In the genomic region with DNA sequence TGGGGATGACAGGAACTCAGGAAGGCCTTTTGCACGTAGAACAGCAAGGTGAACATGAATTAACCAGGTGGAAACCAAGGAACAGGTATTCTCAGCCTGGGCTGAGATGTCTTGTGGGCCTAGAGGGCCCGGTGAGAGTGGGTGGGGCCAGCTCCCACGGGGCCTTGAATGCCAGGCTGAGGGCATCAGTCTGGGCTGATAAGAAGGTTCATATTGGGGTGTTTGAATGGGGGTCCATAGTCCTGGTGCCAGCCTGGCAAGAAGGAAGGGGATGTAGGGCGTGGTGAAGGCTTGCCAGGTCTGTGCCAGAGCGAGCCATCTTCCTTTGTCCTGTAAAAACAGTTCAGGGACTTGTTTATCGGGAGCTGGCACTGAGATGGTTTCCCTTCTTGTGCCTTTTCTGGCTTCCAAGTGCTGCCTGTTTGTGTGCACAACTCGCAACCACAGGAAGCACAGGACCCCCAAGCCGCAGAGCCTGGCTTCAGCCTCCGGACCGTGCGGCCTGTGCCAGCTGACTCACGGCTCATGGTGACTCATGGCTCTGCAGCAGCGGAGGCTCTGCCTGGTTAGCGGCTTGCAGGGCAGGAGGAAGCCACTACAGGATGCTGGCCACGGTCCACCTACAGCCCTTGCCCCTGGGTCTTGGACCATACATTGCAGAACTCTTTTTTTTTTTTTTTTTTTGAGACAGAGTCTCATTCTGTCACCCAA, we compare ENCODE assay signal across 1 cellular context.
TF ChIP-seq lines count a peak whose summit lies in the region.

No MANE protein-coding gene starts in this region.

TF ChIP-seq in HepG2, 621 proteins besides CTCF, POLR2A, EP300 and RAD21 (continued from another document and continues in another):
- TF ChIP-seq NR2C2 (CRISPR knock-in tag; IDR thresholded peaks at IDR 0.05; ENCODE audit: borderline replicate concordance) (no peak), RFX3 (CRISPR knock-in tag; IDR thresholded peaks at IDR 0.05) (no peak), PCBP1 (IDR thresholded peaks at IDR 0.05; ENCODE audit: borderline replicate concordance, low read depth, low read length) (no peak), TAF15 (IDR thresholded peaks at IDR 0.05; ENCODE audit: low read depth, low read length, poor library complexity, severe bottlenecking) (no peak), PHF8 (CRISPR knock-in tag; IDR thresholded peaks at IDR 0.05) (no peak), SIX1 (CRISPR knock-in tag; IDR thresholded peaks at IDR 0.05; ENCODE audit: borderline replicate concordance) (no peak), ZNF619 (CRISPR knock-in tag; IDR thresholded peaks at IDR 0.05) (no peak), DPF2 (CRISPR knock-in tag; IDR thresholded peaks at IDR 0.05; ENCODE audit: borderline replicate concordance, low read depth) (no peak), ZNF782 (CRISPR knock-in tag; IDR thresholded peaks at IDR 0.05; ENCODE audit: borderline replicate concordance) (no peak), PAF1 (CRISPR knock-in tag; IDR thresholded peaks at IDR 0.05) (no peak), HNRNPK (IDR thresholded peaks at IDR 0.05; ENCODE audit: low read depth, low read length, poor library complexity, severe bottlenecking) (no peak), ZNF552 (CRISPR knock-in tag; IDR thresholded peaks at IDR 0.05; ENCODE audit: borderline replicate concordance) (no peak), ZNF180 (CRISPR knock-in tag; IDR thresholded peaks at IDR 0.05; ENCODE audit: borderline replicate concordance, low read depth) (no peak), ZNF431 (CRISPR knock-in tag; IDR thresholded peaks at IDR 0.05; ENCODE audit: borderline replicate concordance, low read depth) (no peak), ETV5 (CRISPR knock-in tag; IDR thresholded peaks at IDR 0.05; ENCODE audit: borderline replicate concordance) (peak; percentile 61; the same call in 1 of the 2 replicates), JARID2 (CRISPR knock-in tag; IDR thresholded peaks at IDR 0.05; ENCODE audit: insufficient replicate concordance) (no peak), NBN (conservative IDR thresholded peaks at IDR 0.05) (no peak), ZMYM3 (CRISPR knock-in tag; IDR thresholded peaks at IDR 0.05) (no peak), ZNF775 (CRISPR knock-in tag; IDR thresholded peaks at IDR 0.05; ENCODE audit: borderline replicate concordance) (no peak), DMAP1 (CRISPR knock-in tag; IDR thresholded peaks at IDR 0.05) (no peak), NFIC (IDR thresholded peaks at IDR 0.05; ENCODE audit: low read length) (no peak), AGO2 (optimal IDR thresholded peaks at IDR 0.05; ENCODE audit: low read depth, low read length) (no peak), ARHGAP35 (CRISPR knock-in tag; IDR thresholded peaks at IDR 0.05; ENCODE audit: borderline replicate concordance) (no peak)
- TF ChIP-seq, protein P1, sequence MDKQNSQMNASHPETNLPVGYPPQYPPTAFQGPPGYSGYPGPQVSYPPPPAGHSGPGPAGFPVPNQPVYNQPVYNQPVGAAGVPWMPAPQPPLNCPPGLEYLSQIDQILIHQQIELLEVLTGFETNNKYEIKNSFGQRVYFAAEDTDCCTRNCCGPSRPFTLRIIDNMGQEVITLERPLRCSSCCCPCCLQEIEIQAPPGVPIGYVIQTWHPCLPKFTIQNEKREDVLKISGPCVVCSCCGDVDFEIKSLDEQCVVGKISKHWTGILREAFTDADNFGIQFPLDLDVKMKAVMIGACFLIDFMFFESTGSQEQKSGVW (CRISPR knock-in tag; IDR thresholded peaks at IDR 0.05; ENCODE audit: borderline replicate concordance): no peak
- TF ChIP-seq, protein P2, sequence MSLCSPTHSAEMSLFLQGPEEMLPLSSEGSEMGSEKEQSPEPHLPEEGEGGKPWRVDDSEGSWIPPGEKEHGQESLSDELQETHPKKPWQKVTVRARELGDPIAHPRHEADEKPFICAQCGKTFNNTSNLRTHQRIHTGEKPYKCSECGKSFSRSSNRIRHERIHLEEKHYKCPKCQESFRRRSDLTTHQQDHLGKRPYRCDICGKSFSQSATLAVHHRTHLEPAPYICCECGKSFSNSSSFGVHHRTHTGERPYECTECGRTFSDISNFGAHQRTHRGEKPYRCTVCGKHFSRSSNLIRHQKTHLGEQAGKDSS (CRISPR knock-in tag; IDR thresholded peaks at IDR 0.05; ENCODE audit: borderline replicate concordance, low read depth): no peak
- TF ChIP-seq, protein P3, sequence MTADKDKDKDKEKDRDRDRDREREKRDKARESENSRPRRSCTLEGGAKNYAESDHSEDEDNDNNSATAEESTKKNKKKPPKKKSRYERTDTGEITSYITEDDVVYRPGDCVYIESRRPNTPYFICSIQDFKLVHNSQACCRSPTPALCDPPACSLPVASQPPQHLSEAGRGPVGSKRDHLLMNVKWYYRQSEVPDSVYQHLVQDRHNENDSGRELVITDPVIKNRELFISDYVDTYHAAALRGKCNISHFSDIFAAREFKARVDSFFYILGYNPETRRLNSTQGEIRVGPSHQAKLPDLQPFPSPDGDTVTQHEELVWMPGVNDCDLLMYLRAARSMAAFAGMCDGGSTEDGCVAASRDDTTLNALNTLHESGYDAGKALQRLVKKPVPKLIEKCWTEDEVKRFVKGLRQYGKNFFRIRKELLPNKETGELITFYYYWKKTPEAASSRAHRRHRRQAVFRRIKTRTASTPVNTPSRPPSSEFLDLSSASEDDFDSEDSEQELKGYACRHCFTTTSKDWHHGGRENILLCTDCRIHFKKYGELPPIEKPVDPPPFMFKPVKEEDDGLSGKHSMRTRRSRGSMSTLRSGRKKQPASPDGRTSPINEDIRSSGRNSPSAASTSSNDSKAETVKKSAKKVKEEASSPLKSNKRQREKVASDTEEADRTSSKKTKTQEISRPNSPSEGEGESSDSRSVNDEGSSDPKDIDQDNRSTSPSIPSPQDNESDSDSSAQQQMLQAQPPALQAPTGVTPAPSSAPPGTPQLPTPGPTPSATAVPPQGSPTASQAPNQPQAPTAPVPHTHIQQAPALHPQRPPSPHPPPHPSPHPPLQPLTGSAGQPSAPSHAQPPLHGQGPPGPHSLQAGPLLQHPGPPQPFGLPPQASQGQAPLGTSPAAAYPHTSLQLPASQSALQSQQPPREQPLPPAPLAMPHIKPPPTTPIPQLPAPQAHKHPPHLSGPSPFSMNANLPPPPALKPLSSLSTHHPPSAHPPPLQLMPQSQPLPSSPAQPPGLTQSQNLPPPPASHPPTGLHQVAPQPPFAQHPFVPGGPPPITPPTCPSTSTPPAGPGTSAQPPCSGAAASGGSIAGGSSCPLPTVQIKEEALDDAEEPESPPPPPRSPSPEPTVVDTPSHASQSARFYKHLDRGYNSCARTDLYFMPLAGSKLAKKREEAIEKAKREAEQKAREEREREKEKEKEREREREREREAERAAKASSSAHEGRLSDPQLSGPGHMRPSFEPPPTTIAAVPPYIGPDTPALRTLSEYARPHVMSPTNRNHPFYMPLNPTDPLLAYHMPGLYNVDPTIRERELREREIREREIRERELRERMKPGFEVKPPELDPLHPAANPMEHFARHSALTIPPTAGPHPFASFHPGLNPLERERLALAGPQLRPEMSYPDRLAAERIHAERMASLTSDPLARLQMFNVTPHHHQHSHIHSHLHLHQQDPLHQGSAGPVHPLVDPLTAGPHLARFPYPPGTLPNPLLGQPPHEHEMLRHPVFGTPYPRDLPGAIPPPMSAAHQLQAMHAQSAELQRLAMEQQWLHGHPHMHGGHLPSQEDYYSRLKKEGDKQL (CRISPR knock-in tag; IDR thresholded peaks at IDR 0.05; ENCODE audit: low read depth): no peak
- TF ChIP-seq, protein P4, sequence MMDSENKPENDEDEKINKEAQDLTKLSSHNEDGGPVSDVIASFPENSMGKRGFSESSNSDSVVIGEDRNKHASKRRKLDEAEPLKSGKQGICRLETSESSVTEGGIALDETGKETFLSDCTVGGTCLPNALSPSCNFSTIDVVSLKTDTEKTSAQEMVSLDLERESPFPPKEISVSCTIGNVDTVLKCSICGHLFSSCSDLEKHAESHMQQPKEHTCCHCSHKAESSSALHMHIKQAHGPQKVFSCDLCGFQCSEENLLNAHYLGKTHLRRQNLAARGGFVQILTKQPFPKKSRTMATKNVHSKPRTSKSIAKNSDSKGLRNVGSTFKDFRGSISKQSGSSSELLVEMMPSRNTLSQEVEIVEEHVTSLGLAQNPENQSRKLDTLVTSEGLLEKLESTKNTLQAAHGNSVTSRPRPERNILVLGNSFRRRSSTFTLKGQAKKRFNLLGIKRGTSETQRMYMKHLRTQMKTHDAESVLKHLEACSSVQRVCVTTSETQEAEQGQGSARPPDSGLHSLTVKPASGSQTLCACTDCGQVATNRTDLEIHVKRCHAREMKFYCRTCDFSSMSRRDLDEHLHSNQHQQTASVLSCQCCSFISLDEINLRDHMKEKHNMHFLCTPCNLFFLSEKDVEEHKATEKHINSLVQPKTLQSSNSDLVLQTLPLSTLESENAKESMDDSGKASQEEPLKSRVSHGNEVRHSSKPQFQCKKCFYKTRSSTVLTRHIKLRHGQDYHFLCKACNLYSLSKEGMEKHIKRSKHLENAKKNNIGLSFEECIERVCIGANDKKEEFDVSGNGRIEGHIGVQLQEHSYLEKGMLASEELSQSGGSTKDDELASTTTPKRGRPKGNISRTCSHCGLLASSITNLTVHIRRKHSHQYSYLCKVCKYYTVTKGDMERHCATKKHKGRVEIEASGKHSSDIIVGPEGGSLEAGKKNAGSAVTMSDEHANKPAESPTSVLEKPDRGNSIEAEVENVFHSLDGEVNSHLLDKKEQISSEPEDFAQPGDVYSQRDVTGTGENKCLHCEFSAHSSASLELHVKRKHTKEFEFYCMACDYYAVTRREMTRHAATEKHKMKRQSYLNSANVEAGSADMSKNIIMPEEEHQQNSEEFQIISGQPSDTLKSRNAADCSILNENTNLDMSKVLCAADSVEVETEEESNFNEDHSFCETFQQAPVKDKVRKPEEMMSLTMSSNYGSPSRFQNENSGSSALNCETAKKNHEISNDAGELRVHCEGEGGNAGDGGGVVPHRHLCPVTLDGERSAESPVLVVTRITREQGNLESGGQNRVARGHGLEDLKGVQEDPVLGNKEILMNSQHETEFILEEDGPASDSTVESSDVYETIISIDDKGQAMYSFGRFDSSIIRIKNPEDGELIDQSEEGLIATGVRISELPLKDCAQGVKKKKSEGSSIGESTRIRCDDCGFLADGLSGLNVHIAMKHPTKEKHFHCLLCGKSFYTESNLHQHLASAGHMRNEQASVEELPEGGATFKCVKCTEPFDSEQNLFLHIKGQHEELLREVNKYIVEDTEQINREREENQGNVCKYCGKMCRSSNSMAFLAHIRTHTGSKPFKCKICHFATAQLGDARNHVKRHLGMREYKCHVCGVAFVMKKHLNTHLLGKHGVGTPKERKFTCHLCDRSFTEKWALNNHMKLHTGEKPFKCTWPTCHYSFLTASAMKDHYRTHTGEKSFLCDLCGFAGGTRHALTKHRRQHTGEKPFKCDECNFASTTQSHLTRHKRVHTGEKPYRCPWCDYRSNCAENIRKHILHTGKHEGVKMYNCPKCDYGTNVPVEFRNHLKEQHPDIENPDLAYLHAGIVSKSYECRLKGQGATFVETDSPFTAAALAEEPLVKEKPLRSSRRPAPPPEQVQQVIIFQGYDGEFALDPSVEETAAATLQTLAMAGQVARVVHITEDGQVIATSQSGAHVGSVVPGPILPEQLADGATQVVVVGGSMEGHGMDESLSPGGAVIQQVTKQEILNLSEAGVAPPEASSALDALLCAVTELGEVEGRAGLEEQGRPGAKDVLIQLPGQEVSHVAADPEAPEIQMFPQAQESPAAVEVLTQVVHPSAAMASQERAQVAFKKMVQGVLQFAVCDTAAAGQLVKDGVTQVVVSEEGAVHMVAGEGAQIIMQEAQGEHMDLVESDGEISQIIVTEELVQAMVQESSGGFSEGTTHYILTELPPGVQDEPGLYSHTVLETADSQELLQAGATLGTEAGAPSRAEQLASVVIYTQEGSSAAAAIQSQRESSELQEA (CRISPR knock-in tag; IDR thresholded peaks at IDR 0.05; ENCODE audit: not compliant biosample characterization): no peak
- TF ChIP-seq, protein P5, sequence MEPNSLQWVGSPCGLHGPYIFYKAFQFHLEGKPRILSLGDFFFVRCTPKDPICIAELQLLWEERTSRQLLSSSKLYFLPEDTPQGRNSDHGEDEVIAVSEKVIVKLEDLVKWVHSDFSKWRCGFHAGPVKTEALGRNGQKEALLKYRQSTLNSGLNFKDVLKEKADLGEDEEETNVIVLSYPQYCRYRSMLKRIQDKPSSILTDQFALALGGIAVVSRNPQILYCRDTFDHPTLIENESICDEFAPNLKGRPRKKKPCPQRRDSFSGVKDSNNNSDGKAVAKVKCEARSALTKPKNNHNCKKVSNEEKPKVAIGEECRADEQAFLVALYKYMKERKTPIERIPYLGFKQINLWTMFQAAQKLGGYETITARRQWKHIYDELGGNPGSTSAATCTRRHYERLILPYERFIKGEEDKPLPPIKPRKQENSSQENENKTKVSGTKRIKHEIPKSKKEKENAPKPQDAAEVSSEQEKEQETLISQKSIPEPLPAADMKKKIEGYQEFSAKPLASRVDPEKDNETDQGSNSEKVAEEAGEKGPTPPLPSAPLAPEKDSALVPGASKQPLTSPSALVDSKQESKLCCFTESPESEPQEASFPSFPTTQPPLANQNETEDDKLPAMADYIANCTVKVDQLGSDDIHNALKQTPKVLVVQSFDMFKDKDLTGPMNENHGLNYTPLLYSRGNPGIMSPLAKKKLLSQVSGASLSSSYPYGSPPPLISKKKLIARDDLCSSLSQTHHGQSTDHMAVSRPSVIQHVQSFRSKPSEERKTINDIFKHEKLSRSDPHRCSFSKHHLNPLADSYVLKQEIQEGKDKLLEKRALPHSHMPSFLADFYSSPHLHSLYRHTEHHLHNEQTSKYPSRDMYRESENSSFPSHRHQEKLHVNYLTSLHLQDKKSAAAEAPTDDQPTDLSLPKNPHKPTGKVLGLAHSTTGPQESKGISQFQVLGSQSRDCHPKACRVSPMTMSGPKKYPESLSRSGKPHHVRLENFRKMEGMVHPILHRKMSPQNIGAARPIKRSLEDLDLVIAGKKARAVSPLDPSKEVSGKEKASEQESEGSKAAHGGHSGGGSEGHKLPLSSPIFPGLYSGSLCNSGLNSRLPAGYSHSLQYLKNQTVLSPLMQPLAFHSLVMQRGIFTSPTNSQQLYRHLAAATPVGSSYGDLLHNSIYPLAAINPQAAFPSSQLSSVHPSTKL (CRISPR knock-in tag; IDR thresholded peaks at IDR 0.05): no peak
- TF ChIP-seq, protein P6, sequence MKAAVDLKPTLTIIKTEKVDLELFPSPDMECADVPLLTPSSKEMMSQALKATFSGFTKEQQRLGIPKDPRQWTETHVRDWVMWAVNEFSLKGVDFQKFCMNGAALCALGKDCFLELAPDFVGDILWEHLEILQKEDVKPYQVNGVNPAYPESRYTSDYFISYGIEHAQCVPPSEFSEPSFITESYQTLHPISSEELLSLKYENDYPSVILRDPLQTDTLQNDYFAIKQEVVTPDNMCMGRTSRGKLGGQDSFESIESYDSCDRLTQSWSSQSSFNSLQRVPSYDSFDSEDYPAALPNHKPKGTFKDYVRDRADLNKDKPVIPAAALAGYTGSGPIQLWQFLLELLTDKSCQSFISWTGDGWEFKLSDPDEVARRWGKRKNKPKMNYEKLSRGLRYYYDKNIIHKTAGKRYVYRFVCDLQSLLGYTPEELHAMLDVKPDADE (CRISPR knock-in tag; IDR thresholded peaks at IDR 0.05): no peak
- TF ChIP-seq, protein P7, sequence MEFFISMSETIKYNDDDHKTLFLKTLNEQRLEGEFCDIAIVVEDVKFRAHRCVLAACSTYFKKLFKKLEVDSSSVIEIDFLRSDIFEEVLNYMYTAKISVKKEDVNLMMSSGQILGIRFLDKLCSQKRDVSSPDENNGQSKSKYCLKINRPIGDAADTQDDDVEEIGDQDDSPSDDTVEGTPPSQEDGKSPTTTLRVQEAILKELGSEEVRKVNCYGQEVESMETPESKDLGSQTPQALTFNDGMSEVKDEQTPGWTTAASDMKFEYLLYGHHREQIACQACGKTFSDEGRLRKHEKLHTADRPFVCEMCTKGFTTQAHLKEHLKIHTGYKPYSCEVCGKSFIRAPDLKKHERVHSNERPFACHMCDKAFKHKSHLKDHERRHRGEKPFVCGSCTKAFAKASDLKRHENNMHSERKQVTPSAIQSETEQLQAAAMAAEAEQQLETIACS (CRISPR knock-in tag; IDR thresholded peaks at IDR 0.05): no peak
